Comparison of ENCODE assay signal across 9 cellular contexts in genomic region chr1:6343506-6344405, GRCh38. TPM values are rescaled to one million over a fixed set of nuclear protein-coding genes. Genes with fewer than 3 reads are reported as not detected.
DNase-seq lines count a peak whose midpoint lies in the region; ATAC-seq, FAIRE-seq and TF ChIP-seq lines count a peak whose summit lies in the region.
"Had no signal": no experiment of that assay in that cellular context is flagged by ENCODE, and none has a peak within 500 bp of the region (broad histone marks: within the 10 kb centered on the region; RNA-seq: fewer than 3 reads in every experiment).

No MANE protein-coding gene starts in this region.

- peak; percentile 67 for TF ChIP-seq CTCF in CD14-positive monocyte (IDR thresholded peaks at IDR 0.05)
- TF ChIP-seq CTCF in epithelial cell of esophagus (IDR thresholded peaks at IDR 0.05; ENCODE audit: insufficient read depth, low read depth, low read length, missing control alignments) = peak; percentile 99
- TF ChIP-seq CTCF in thyroid gland (IDR thresholded peaks at IDR 0.05) = peak; percentile 55 to 83 (median 80)

- ATAC-seq in naive B cell (ENCODE audit: low read depth in 2 of 2) (peak; percentile 35 to 52), HG03097 (IDR thresholded peaks at IDR 0.05; ENCODE audit: low FRiP score, unreplicated experiment) (no peak)

- H3K36me3 Mint-ChIP-seq in CD14-positive monocyte (peaks cover 0 to 3% of the 10 kb centered on the region in 2 donors), naive B cell (no peaks in the 10 kb centered on the region)
- H3K36me3 Mint-ChIP-seq: IgD-negative memory B cell had no signal

- H3K27ac Mint-ChIP-seq in CD14-positive monocyte (no peak overlapping the region), naive B cell (no peak overlapping the region)
- H3K27ac Mint-ChIP-seq: IgD-negative memory B cell had no signal

- H3K9me3 Mint-ChIP-seq in CD14-positive monocyte (peaks cover 0 to 1% (median 0%) of the 10 kb centered on the region in 7 donors), naive B cell (no peaks in the 10 kb centered on the region)
- H3K9me3 Mint-ChIP-seq: IgD-negative memory B cell had no signal

- H3K27ac ChIP-seq in thyroid gland = no peak overlapping the region

- H3K4me1 ChIP-seq in thyroid gland = no peaks in the 10 kb centered on the region

- no peaks in the 10 kb centered on the region for H3K27me3 ChIP-seq in thyroid gland

- WGBS in thyroid gland, 2 donors = 62 to 67% methylated on average over 17 of the region's 17 CpGs

- peaks cover 13% of the 10 kb centered on the region for H3K4me1 Mint-ChIP-seq in CD14-positive monocyte
- H3K4me1 Mint-ChIP-seq in naive B cell = peaks cover 6 to 11% (median 9%) of the 10 kb centered on the region in 3 donors

- TF ChIP-seq POLR2A in H54 (IDR thresholded peaks at IDR 0.05; ENCODE audit: low read depth, low read length) (no peak), thyroid gland (IDR thresholded peaks at IDR 0.05) (no peak)

- intact Hi-C loops in CD14-positive monocyte (cut with micrococcal nuclease) = loop anchor here in 1 of 2 donors (5.0 kb wide), 1 partner anchor 96 kb away; no protein-coding TSS in a partner anchor
- intact Hi-C loops in thyroid gland (cut with DNase I) = loop anchor here (2.0 to 10.0 kb wide), 2 partner anchors 95 to 289 kb away; no protein-coding TSS in a partner anchor

- H3K27me3 Mint-ChIP-seq in CD14-positive monocyte (ENCODE audit: low read depth in 3 of 3) = peaks cover 1 to 7% (median 2%) of the 10 kb centered on the region in 3 donors
- no peaks in the 10 kb centered on the region for H3K27me3 Mint-ChIP-seq in naive B cell
- H3K27me3 Mint-ChIP-seq: IgD-negative memory B cell had no signal

- H3K4me3 Mint-ChIP-seq in CD14-positive monocyte (no peak overlapping the region), naive B cell (no peak overlapping the region)
- H3K4me3 Mint-ChIP-seq: IgD-negative memory B cell had no signal

- H3K36me3 ChIP-seq in thyroid gland = no peaks in the 10 kb centered on the region

- no peak overlapping the region for H3K4me3 ChIP-seq in epithelial cell of esophagus (ENCODE audit: low read length)
- no peak overlapping the region for H3K4me3 ChIP-seq in thyroid gland (replicated peaks in 1 of 3)

- DNase-seq in CD14-positive monocyte (ENCODE audit: low spot score) (no peak), H54 (ENCODE audit: insufficient read length, low spot score) (peak; percentile 84), NCI-H69 (lab: John Stamatoyannopoulos, UW) (peak; percentile 74), epithelial cell of esophagus (ENCODE audit: low read depth) (peak; percentile 99), naive B cell (peak; percentile 11), thyroid gland (peak; percentile 57 to 63)
- DNase-seq in activated CD8-positive, alpha-beta memory T cell treated with anti-CD3 and anti-CD28 coated beads, Interleukin-2, amount 50 U/mL, for 4 hours = peak; percentile 50

- peak; percentile 90 for FAIRE-seq in H54 (lab: Jason Lieb, UNC)

- H3K9me3 ChIP-seq in thyroid gland = no peaks in the 10 kb centered on the region

RNA-seq across cellular contexts. Expression of gene ACOT7, which starts 49.8 kb away (rescaled TPM):
- 1 to 10 TPM in 1 of 2 donors, under 1 TPM in 1; 0.63 to 1.4 TPM for polyA plus RNA-seq in CD14-positive monocyte
- polyA plus RNA-seq in naive B cell (ENCODE audit: low read depth in 6 of 6) = 1 to 10 TPM; 1.8 to 3.7 (median 2.9) TPM
- total RNA-seq in thyroid gland = 10 to 100 TPM in 1 of 4 donors, 1 to 10 TPM in 3; 3.7 to 13.4 (median 6.3) TPM
